ENCODE assay signal across 21 cellular contexts in the genomic region with DNA sequence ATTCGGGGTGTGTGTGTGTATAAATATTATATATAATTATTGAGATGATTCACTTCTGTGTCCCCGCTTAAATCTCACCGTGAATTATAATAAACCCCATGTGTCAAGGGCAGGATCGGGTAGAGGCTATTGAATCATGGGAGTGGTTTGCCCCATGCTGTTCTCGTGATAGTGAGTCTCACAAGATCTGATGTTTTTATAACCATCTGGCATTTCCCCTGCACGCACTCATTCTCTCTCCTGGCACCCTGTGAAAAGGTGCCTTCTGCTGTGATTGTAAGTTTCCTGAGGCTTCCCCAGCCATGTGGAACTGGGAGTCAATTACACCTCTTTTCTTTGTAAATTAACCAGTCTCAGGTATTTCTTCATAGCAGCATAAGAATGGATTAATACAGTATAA.
"Had no signal": no experiment of that assay in that cellular context is flagged by ENCODE, and none has a peak within 500 bp of the region (broad histone marks: within the 10 kb centered on the region; RNA-seq: fewer than 3 reads in every experiment).

No MANE protein-coding gene starts in this region.

- H3K27ac ChIP-seq: dorsolateral prefrontal cortex, hepatocyte, left ventricle myocardium inferior, lower lobe of right lung, neural progenitor cell, ovary, right atrium auricular region, sigmoid colon, skin epidermis, testis, tibial nerve had no signal

- H3K4me1 ChIP-seq: left ventricle myocardium inferior, lower lobe of right lung, neural progenitor cell, right atrium auricular region, sigmoid colon, testis, tibial nerve had no signal

- H3K36me3 ChIP-seq: left ventricle myocardium inferior, lower lobe of right lung, neural progenitor cell, ovary, right atrium auricular region, sigmoid colon, tibial nerve had no signal

- H3K27me3 ChIP-seq: hepatocyte, neural progenitor cell, ovary, right atrium auricular region, sigmoid colon, testis, tibial nerve had no signal

- H3K4me3 ChIP-seq: dorsolateral prefrontal cortex, hepatocyte, left ventricle myocardium inferior, lower lobe of right lung, neural progenitor cell, ovary, right atrium auricular region, sigmoid colon, skin epidermis, testis, tibial nerve had no signal

- H3K9me3 ChIP-seq: left ventricle myocardium inferior, lower lobe of right lung, ovary, right atrium auricular region, sigmoid colon, testis, tibial nerve had no signal

- DNase-seq: cortex of kidney; dorsolateral prefrontal cortex; effector CD8-positive, alpha-beta T cell; foreskin melanocyte; head of caudate nucleus; left ventricle myocardium inferior; lower lobe of right lung; midbrain; nucleus accumbens; ovary; sigmoid colon; stimulated activated CD4-positive, alpha-beta T cell treated with anti-CD3 and anti-CD28 coated beads, Interleukin-2, amount 100 ng/mL, for 24 hours; stimulated activated CD4-positive, alpha-beta T cell treated with anti-CD3 and anti-CD28 coated beads, Interleukin-4, amount 100 ng/mL, for 4 hours; stimulated activated naive B cell treated with anti-CD40 and anti-IgM and Interleukin-4, amounts not matched to agents 10 μg/mL and 1 μg/mL and 100 μg/mL, for 72 hours; stimulated activated naive CD8-positive, alpha-beta T cell treated with anti-CD3 and anti-CD28 coated beads, Interleukin-15, amount 100 ng/mL, for 72 hours; testis had no signal
